10 cellular contexts compared by ENCODE assay signal in the genomic region with DNA sequence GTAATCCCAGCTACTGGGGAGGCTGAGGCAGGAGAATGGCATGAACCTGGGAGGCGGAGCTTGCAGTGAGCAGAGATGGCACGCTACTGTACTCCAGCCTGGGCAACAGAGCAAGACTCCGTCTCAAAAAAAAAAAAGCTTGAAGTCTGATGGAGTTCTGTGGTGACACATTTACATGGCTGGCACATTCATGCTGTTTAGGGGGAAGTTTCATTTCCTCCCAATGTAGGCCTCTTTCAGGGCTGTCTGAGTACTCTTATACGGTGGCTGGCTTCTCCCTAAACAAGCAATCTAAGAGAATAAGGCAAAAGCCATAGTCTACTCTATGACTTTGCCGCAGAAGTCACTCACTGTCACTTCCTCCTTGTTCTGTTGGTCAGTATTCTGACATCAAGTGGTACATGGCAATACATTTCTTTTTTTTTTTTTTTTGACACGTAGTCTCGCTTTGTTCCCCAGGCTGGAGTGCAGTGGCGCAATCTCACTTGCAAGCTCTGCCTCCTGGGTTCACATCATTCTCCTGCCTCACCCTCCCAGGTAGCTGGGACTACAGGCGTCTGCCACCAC. TPM values are rescaled to one million over a fixed set of nuclear protein-coding genes. Genes with fewer than 3 reads are reported as not detected.
A peak's percentile ranks its signal among the peaks of the same experiment; 100 is the strongest.
DNase-seq lines count a peak whose midpoint lies in the region; ATAC-seq and TF ChIP-seq lines count a peak whose summit lies in the region.
"Had no signal": no experiment of that assay in that cellular context is flagged by ENCODE, and none has a peak within 500 bp of the region (broad histone marks: within the 10 kb centered on the region; RNA-seq: fewer than 3 reads in every experiment).

No MANE protein-coding gene starts in this region.

- POLR2A ChIA-PET in activated CD8-positive, alpha-beta T cell treated with anti-CD3 and anti-CD28 coated beads, Interleukin-2, amount 10 ng/mL, durations not matched to agents 7 days and 5 days (lab: Charles Lee) = interaction anchor here (0.6 to 1.2 kb wide), 2 partner anchors 8 to 42 kb away, joined by 3 to 6 read pairs; a partner anchor contains a TSS

- no peak overlapping the region for H3K27ac Mint-ChIP-seq in activated CD8-positive, alpha-beta T cell treated with anti-CD3 and anti-CD28 coated beads, Interleukin-2, amount 10 ng/mL, durations not matched to agents 7 days and 5 days
- H3K27ac Mint-ChIP-seq in GM23338 = no peak overlapping the region

- intact Hi-C loops in Right ventricle myocardium superior (cut with DNase I) (no loop called here), left ventricle myocardium inferior (cut with micrococcal nuclease) (no loop called here)

- DNase-seq in Right ventricle myocardium superior (no peak), left ventricle myocardium inferior (no peak), GM23338 (ENCODE audit: low spot score) (no peak), UCSD-AML1 (lab: John Stamatoyannopoulos, UW; ENCODE audit: unreplicated experiment) (no peak), foreskin fibroblast (no peak)
- DNase-seq in activated CD8-positive, alpha-beta T cell treated with anti-CD3 and anti-CD28 coated beads, Interleukin-2, amount 10 ng/mL, durations not matched to agents 7 days and 5 days = no peak

- H3K4me3 Mint-ChIP-seq in activated CD8-positive, alpha-beta T cell treated with anti-CD3 and anti-CD28 coated beads, Interleukin-2, amount 10 ng/mL, durations not matched to agents 7 days and 5 days = no peak overlapping the region
- H3K4me3 Mint-ChIP-seq in GM23338 = no peak overlapping the region
- H3K4me3 Mint-ChIP-seq: T-cell had no signal

- H4K20me1 ChIP-seq in GM23338 (replicated peaks; ENCODE audit: insufficient read depth) = peaks cover 39% of the 10 kb centered on the region

- H3K79me2 ChIP-seq in GM23338 (replicated peaks; ENCODE audit: insufficient read depth) = peaks cover 74% of the 10 kb centered on the region

- H3K27ac ChIP-seq in left ventricle myocardium inferior (replicated peaks) = no peak overlapping the region
- no peak overlapping the region for H3K27ac ChIP-seq in GM23338 (ENCODE audit: low read depth)

- H3K27me3 Mint-ChIP-seq in activated CD8-positive, alpha-beta T cell treated with anti-CD3 and anti-CD28 coated beads, Interleukin-2, amount 10 ng/mL, durations not matched to agents 7 days and 5 days (ENCODE audit: low read depth) = no peaks in the 10 kb centered on the region
- H3K27me3 Mint-ChIP-seq in GM23338 (ENCODE audit: insufficient read depth, low read depth, poor library complexity) = peaks cover 2% of the 10 kb centered on the region
- H3K27me3 Mint-ChIP-seq: T-cell had no signal

- H3K9me2 ChIP-seq in GM23338 (ENCODE audit: insufficient read depth) = no peaks in the 10 kb centered on the region

- H3K36me3 ChIP-seq in left ventricle myocardium inferior (peaks cover 76% of the 10 kb centered on the region), GM23338 (ENCODE audit: insufficient read depth) (peaks cover 37% of the 10 kb centered on the region)

- peaks cover 68% of the 10 kb centered on the region for H3K36me3 Mint-ChIP-seq in activated CD8-positive, alpha-beta T cell treated with anti-CD3 and anti-CD28 coated beads, Interleukin-2, amount 10 ng/mL, durations not matched to agents 7 days and 5 days (ENCODE audit: low read depth)
- peaks cover 59% of the 10 kb centered on the region for H3K36me3 Mint-ChIP-seq in GM23338 (ENCODE audit: low read depth)

- peaks cover 40% of the 10 kb centered on the region for H3K4me1 ChIP-seq in left ventricle myocardium inferior
- H3K4me1 ChIP-seq in GM23338 (ENCODE audit: insufficient read depth) = no peaks in the 10 kb centered on the region

- H3K4me2 ChIP-seq in GM23338 = no peak overlapping the region

- no peak for TF ChIP-seq CTCF in left ventricle myocardium inferior (IDR thresholded peaks at IDR 0.05; ENCODE audit: borderline replicate concordance)
- no peak for TF ChIP-seq CTCF in GM23338 (conservative IDR thresholded peaks at IDR 0.05; ENCODE audit: low read depth in 2 of 2)
- no peak for TF ChIP-seq CTCF in foreskin fibroblast (IDR thresholded peaks at IDR 0.05; ENCODE audit: low read depth, low read length)

- no peaks in the 10 kb centered on the region for H3K9me3 Mint-ChIP-seq in activated CD8-positive, alpha-beta T cell treated with anti-CD3 and anti-CD28 coated beads, Interleukin-2, amount 10 ng/mL, durations not matched to agents 7 days and 5 days (ENCODE audit: insufficient read depth)
- H3K9me3 Mint-ChIP-seq in GM23338 = no peaks in the 10 kb centered on the region
- H3K9me3 Mint-ChIP-seq: T-cell had no signal

- H3K4me1 Mint-ChIP-seq in activated CD8-positive, alpha-beta T cell treated with anti-CD3 and anti-CD28 coated beads, Interleukin-2, amount 10 ng/mL, durations not matched to agents 7 days and 5 days (ENCODE audit: low read depth) = peaks cover 40% of the 10 kb centered on the region
- H3K4me1 Mint-ChIP-seq in GM23338 = peaks cover 7% of the 10 kb centered on the region; the same call in 2 of the 3 replicates

- peaks cover 5% of the 10 kb centered on the region; the same call in 1 of the 2 replicates for H3F3A ChIP-seq in GM23338 (replicated peaks; ENCODE audit: low read depth)

- H3K27me3 ChIP-seq in left ventricle myocardium inferior (ENCODE audit: low read depth) = no peaks in the 10 kb centered on the region
- no peaks in the 10 kb centered on the region for H3K27me3 ChIP-seq in GM23338 (ENCODE audit: insufficient read depth)
- H3K27me3 ChIP-seq: body of pancreas had no signal

- CTCF ChIA-PET in activated CD8-positive, alpha-beta T cell treated with anti-CD3 and anti-CD28 coated beads, Interleukin-2, amount 10 ng/mL, durations not matched to agents 7 days and 5 days (lab: Charles Lee) = no interaction called here

- H2AFZ ChIP-seq in GM23338 = no peak overlapping the region

- no peak overlapping the region for H3K4me3 ChIP-seq in left ventricle myocardium inferior
- no peak overlapping the region for H3K4me3 ChIP-seq in GM23338
- H3K4me3 ChIP-seq in foreskin fibroblast (ENCODE audit: low read depth in 1 of 2, low read length in 2 of 2) = no peak overlapping the region
- H3K4me3 ChIP-seq: body of pancreas had no signal

- H3K9me3 ChIP-seq in left ventricle myocardium inferior (replicated peaks) = no peaks in the 10 kb centered on the region
- H3K9me3 ChIP-seq: body of pancreas had no signal

- peak; percentile 30 for ATAC-seq in Right ventricle myocardium superior (ENCODE audit: poor library complexity)
- peak; percentile 74 for ATAC-seq in HG03066 (IDR thresholded peaks at IDR 0.05; ENCODE audit: low read depth, unreplicated experiment)
- ATAC-seq in activated CD8-positive, alpha-beta T cell treated with anti-CD3 and anti-CD28 coated beads, Interleukin-2, amount 10 ng/mL, durations not matched to agents 7 days and 5 days = peak; percentile 27
- no peak for ATAC-seq in GM23338
- ATAC-seq in GM19035 (IDR thresholded peaks at IDR 0.05; ENCODE audit: unreplicated experiment) = no peak
- ATAC-seq: body of pancreas had no signal

TF ChIP-seq in GM23338, 12 proteins besides CTCF, POLR2A, EP300 and RAD21 (continues in another document):
- TF ChIP-seq, protein P1, sequence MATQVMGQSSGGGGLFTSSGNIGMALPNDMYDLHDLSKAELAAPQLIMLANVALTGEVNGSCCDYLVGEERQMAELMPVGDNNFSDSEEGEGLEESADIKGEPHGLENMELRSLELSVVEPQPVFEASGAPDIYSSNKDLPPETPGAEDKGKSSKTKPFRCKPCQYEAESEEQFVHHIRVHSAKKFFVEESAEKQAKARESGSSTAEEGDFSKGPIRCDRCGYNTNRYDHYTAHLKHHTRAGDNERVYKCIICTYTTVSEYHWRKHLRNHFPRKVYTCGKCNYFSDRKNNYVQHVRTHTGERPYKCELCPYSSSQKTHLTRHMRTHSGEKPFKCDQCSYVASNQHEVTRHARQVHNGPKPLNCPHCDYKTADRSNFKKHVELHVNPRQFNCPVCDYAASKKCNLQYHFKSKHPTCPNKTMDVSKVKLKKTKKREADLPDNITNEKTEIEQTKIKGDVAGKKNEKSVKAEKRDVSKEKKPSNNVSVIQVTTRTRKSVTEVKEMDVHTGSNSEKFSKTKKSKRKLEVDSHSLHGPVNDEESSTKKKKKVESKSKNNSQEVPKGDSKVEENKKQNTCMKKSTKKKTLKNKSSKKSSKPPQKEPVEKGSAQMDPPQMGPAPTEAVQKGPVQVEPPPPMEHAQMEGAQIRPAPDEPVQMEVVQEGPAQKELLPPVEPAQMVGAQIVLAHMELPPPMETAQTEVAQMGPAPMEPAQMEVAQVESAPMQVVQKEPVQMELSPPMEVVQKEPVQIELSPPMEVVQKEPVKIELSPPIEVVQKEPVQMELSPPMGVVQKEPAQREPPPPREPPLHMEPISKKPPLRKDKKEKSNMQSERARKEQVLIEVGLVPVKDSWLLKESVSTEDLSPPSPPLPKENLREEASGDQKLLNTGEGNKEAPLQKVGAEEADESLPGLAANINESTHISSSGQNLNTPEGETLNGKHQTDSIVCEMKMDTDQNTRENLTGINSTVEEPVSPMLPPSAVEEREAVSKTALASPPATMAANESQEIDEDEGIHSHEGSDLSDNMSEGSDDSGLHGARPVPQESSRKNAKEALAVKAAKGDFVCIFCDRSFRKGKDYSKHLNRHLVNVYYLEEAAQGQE (IDR thresholded peaks at IDR 0.05; ENCODE audit: unreplicated experiment) = no peak
- no peak for TF ChIP-seq EZH2 (IDR thresholded peaks at IDR 0.05; ENCODE audit: low read depth, unreplicated experiment)
- TF ChIP-seq ZNF331 (CRISPR knock-in tag; IDR thresholded peaks at IDR 0.05; ENCODE audit: low read depth) = no peak
- no peak for TF ChIP-seq ZNF114 (CRISPR knock-in tag; IDR thresholded peaks at IDR 0.05)
- TF ChIP-seq NANOG (IDR thresholded peaks at IDR 0.05; ENCODE audit: borderline replicate concordance) = no peak
- TF ChIP-seq POLR2AphosphoS5 (IDR thresholded peaks at IDR 0.05; ENCODE audit: low read depth) = no peak

RNA-seq across cellular contexts. Expression of a gene that starts 41.2 kb away (rescaled TPM):
- total RNA-seq in Right ventricle myocardium superior = not detected
- 0.19 TPM for total RNA-seq in left ventricle myocardium inferior
- total RNA-seq in activated CD8-positive, alpha-beta T cell treated with anti-CD3 and anti-CD28 coated beads, Interleukin-2, amount 10 ng/mL, durations not matched to agents 7 days and 5 days = 10 to 100 TPM; 22.8 to 23.8 TPM
- 53.1 and 61.1 TPM in 2 replicates for total RNA-seq in GM23338 (2014; rRNA removed; shearing (Covaris generic))
- polyA plus RNA-seq in GM23338 (2016; fragmentation: Nextera tagmentation; extraction: Ambion mirVana) = 60.0 and 71.7 TPM in 2 replicates
- total RNA-seq: body of pancreas had no signal

RNA-seq across cellular contexts. Expression of a gene that starts 41.5 kb away (rescaled TPM):
- 2.3 TPM for total RNA-seq in Right ventricle myocardium superior
- 2.6 TPM for total RNA-seq in left ventricle myocardium inferior
- 100 to 1,000 TPM; 281 to 287 TPM for total RNA-seq in activated CD8-positive, alpha-beta T cell treated with anti-CD3 and anti-CD28 coated beads, Interleukin-2, amount 10 ng/mL, durations not matched to agents 7 days and 5 days
- 126 and 150 TPM in 2 replicates for total RNA-seq in GM23338 (2014; rRNA removed; shearing (Covaris generic))
- 260 and 272 TPM in 2 replicates for polyA plus RNA-seq in GM23338 (2016; fragmentation: Nextera tagmentation; extraction: Ambion mirVana)

Comparison
In these comparisons a context has a peak if more than half of its experiments do, and no peak if none do; other contexts are left out.
1. ATAC-seq: peak in Right ventricle myocardium superior (single experiment), HG03066 (single experiment) and activated CD8-positive, alpha-beta T cell treated with anti-CD3 and anti-CD28 coated beads, Interleukin-2, amount 10 ng/mL, durations not matched to agents 7 days and 5 days (single experiment); none in GM23338 (single experiment) and GM19035 (single experiment).
2. RNA of a gene that starts 41.2 kb away (total RNA-seq): 53.1 to 61.1 TPM in GM23338 and 22.8 to 23.8 TPM in activated CD8-positive, alpha-beta T cell treated with anti-CD3 and anti-CD28 coated beads, Interleukin-2, amount 10 ng/mL, durations not matched to agents 7 days and 5 days; 0.19 TPM in left ventricle myocardium inferior (single experiment) and not detected in Right ventricle myocardium superior (single experiment); every median in the first group is over 10 times any median in the second.
3. RNA of a gene that starts 41.5 kb away (total RNA-seq): 281 to 287 TPM in activated CD8-positive, alpha-beta T cell treated with anti-CD3 and anti-CD28 coated beads, Interleukin-2, amount 10 ng/mL, durations not matched to agents 7 days and 5 days and 126 to 150 TPM in GM23338; 2.6 TPM in left ventricle myocardium inferior (single experiment) and 2.3 TPM in Right ventricle myocardium superior (single experiment); every median in the first group is over 10 times any median in the second.